Comparison of ENCODE assay signal across 20 cellular contexts in the genomic region with DNA sequence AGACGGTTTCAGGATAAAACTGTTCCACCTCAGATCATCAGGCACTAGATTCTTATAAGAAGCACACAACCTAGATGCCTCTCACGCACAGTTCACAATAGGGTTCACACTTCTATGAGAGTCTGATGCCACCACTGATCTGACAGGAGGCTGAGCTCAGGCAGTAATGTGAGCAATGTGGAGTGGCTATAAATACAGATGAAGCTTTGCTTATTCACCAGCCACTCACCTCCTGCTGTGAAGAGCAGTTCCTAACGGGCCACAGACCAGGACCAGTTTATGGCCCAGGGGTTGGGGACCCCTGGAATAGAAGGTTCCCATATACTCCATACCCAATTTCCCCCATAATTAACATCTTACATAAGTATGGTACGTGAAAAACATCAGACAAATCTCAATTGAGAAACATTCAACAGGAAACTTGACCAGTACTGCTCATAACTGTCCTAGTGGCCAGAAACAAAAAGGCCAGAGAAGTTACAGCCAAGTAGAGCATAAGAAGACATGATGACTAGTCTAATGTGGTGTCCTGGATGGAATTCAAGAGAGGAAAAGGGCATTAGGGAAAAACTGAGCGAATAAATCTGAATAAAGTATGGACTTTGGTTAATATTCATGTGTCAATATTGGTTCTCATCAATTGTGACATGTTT. TPM values are rescaled to one million over a fixed set of nuclear protein-coding genes. Genes with fewer than 3 reads are reported as not detected.
DNase-seq lines count a peak whose midpoint lies in the region; ATAC-seq and TF ChIP-seq lines count a peak whose summit lies in the region.
"Had no signal": no experiment of that assay in that cellular context is flagged by ENCODE, and none has a peak within 500 bp of the region (broad histone marks: within the 10 kb centered on the region; RNA-seq: fewer than 3 reads in every experiment).

No MANE protein-coding gene starts in this region.

- no peak overlapping the region for H3K4me3 Mint-ChIP-seq in endodermal cell
- H3K4me3 Mint-ChIP-seq: activated CD4-positive, alpha-beta T cell treated with anti-CD3 and anti-CD28 coated beads for 36 hours; CD8-positive, alpha-beta memory T cell had no signal

- no peak overlapping the region for H3K4me3 ChIP-seq in left ventricle myocardium inferior
- H3K4me3 ChIP-seq in right atrium auricular region, result no peak overlapping the region
- H3K4me3 ChIP-seq in MM.1S (ENCODE audit: low read length), result no peak overlapping the region
- H3K4me3 ChIP-seq in endodermal cell (ENCODE audit: low read length), result no peak overlapping the region
- H3K4me3 ChIP-seq: thoracic aorta had no signal

- no peak for ATAC-seq in GM18502 (IDR thresholded peaks at IDR 0.05; ENCODE audit: poor library complexity, unreplicated experiment)
- ATAC-seq: activated CD4-positive, alpha-beta T cell treated with anti-CD3 and anti-CD28 coated beads for 36 hours; esophagus mucosa; left colon had no signal

- H3K9me2 ChIP-seq in MM.1S (replicated peaks; ENCODE audit: insufficient read depth, low read length), result no peaks in the 10 kb centered on the region

- H3K27me3 ChIP-seq in left ventricle myocardium inferior (ENCODE audit: low read depth) (peaks cover 16% of the 10 kb centered on the region), right atrium auricular region (no peaks in the 10 kb centered on the region), MM.1S (replicated peaks; ENCODE audit: insufficient read depth, low read length) (no peaks in the 10 kb centered on the region), endodermal cell (ENCODE audit: control insufficient read depth, insufficient read depth, low read length, poor library complexity, severe bottlenecking) (no peaks in the 10 kb centered on the region)

- DNase-seq in left ventricle myocardium inferior, result no peak
- no peak for DNase-seq in right atrium auricular region (ENCODE audit: low spot score)
- DNase-seq in MM.1S, result no peak
- no peak for DNase-seq in endodermal cell
- DNase-seq in stromal cell of bone marrow (ENCODE audit: low read depth), result peak; percentile 25
- no peak for DNase-seq in NCI-H526 (lab: John Stamatoyannopoulos, UW)
- DNase-seq in activated gamma-delta T cell (lab: John Stamatoyannopoulos, UW), result no peak
- DNase-seq: activated CD4-positive, alpha-beta T cell treated with anti-CD3 and anti-CD28 coated beads for 36 hours; caudate nucleus; CD8-positive, alpha-beta memory T cell; DMS79 treated with DMSO at 0.1 percent for 48 hours; Karpas-422; left colon; NCI-H1105 treated with DMSO at 0.1 percent for 48 hours; NCI-H2081 treated with DMSO at 0.1 percent for 48 hours; NCI-H526 treated with DMSO at 0.1 percent for 48 hours had no signal

- no peak overlapping the region for H2AFZ ChIP-seq in MM.1S (ENCODE audit: low read length)

- no peaks in the 10 kb centered on the region for H3K9me3 ChIP-seq in left ventricle myocardium inferior (replicated peaks)
- no peaks in the 10 kb centered on the region for H3K9me3 ChIP-seq in right atrium auricular region
- H3K9me3 ChIP-seq in MM.1S (replicated peaks; ENCODE audit: insufficient read depth, low read length), result no peaks in the 10 kb centered on the region
- H3K9me3 ChIP-seq in endodermal cell (ENCODE audit: control insufficient read depth, low read length), result peaks cover 16% of the 10 kb centered on the region
- H3K9me3 ChIP-seq: thoracic aorta had no signal

- H3K27ac ChIP-seq in left ventricle myocardium inferior (replicated peaks) (no peak overlapping the region), right atrium auricular region (no peak overlapping the region), MM.1S (ENCODE audit: low read length) (no peak overlapping the region), endodermal cell (ENCODE audit: low read depth, low read length) (no peak overlapping the region)
- H3K27ac ChIP-seq: thoracic aorta had no signal

- H3K36me3 ChIP-seq in left ventricle myocardium inferior (no peaks in the 10 kb centered on the region), right atrium auricular region (no peaks in the 10 kb centered on the region), MM.1S (replicated peaks; ENCODE audit: insufficient read depth, low read length) (no peaks in the 10 kb centered on the region), endodermal cell (ENCODE audit: control insufficient read depth, insufficient read depth, low read length) (no peaks in the 10 kb centered on the region)
- H3K36me3 ChIP-seq: thoracic aorta had no signal

- no peak overlapping the region for H3K9ac ChIP-seq in MM.1S (ENCODE audit: low read length)
- H3K9ac ChIP-seq in endodermal cell (ENCODE audit: extremely low read depth, low read length, poor library complexity, severe bottlenecking), result no peak overlapping the region

- H3F3A ChIP-seq in MM.1S (ENCODE audit: insufficient read depth, low read length), result no peaks in the 10 kb centered on the region

- no peaks in the 10 kb centered on the region for H3K79me2 ChIP-seq in MM.1S (ENCODE audit: low read length)

- H3K4me1 ChIP-seq in left ventricle myocardium inferior (no peaks in the 10 kb centered on the region), right atrium auricular region (no peaks in the 10 kb centered on the region), MM.1S (ENCODE audit: low read length) (no peaks in the 10 kb centered on the region), endodermal cell (ENCODE audit: control insufficient read depth, insufficient read depth, low read length) (no peaks in the 10 kb centered on the region)

- intact Hi-C loops in left ventricle myocardium inferior (cut with micrococcal nuclease), result no loop called here

- H3K9me3 Mint-ChIP-seq in endodermal cell, result peaks cover 17% of the 10 kb centered on the region

- no peak overlapping the region for H3K4me2 ChIP-seq in MM.1S (ENCODE audit: low read depth, low read length)

- no peaks in the 10 kb centered on the region for H3K4me1 Mint-ChIP-seq in endodermal cell
- H3K4me1 Mint-ChIP-seq: activated CD4-positive, alpha-beta T cell treated with anti-CD3 and anti-CD28 coated beads for 36 hours; CD8-positive, alpha-beta memory T cell had no signal

- H3K27me3 Mint-ChIP-seq in endodermal cell (ENCODE audit: insufficient read depth), result no peaks in the 10 kb centered on the region

- 87 to 94% methylated on average over 3 to 5 of the region's 5 CpGs for WGBS in endodermal cell (ENCODE audit: insufficient coverage in 1 of 2, insufficient read length in 1 of 2), 2 experiments

- TF ChIP-seq CTCF in left ventricle myocardium inferior (IDR thresholded peaks at IDR 0.05; ENCODE audit: borderline replicate concordance) (peak; percentile 23), right atrium auricular region (IDR thresholded peaks at IDR 0.05) (peak in 1 of 2 donors; percentile 24), MM.1S (IDR thresholded peaks at IDR 0.05; ENCODE audit: low read length) (peak; percentile 13; the same call in 1 of the 2 replicates), endodermal cell (conservative IDR thresholded peaks at IDR 0.05) (peak; percentile 53)

- H4K20me1 ChIP-seq in MM.1S (ENCODE audit: insufficient read depth, low read length), result no peaks in the 10 kb centered on the region

- no peak overlapping the region for H3K27ac Mint-ChIP-seq in endodermal cell
- H3K27ac Mint-ChIP-seq: activated CD4-positive, alpha-beta T cell treated with anti-CD3 and anti-CD28 coated beads for 36 hours; CD8-positive, alpha-beta memory T cell had no signal

- no peaks in the 10 kb centered on the region for H3K36me3 Mint-ChIP-seq in endodermal cell (ENCODE audit: low read depth)
- H3K36me3 Mint-ChIP-seq: CD8-positive, alpha-beta memory T cell had no signal

RNA-seq across cellular contexts. Expression of a gene that starts 24.7 kb away (rescaled TPM):
- 4.9 TPM for total RNA-seq in left ventricle myocardium inferior
- 1 to 10 TPM; 2.9 to 4.3 TPM for total RNA-seq in right atrium auricular region
- total RNA-seq in endodermal cell, result under 1 TPM; 0.77 to 0.81 TPM
- polyA plus RNA-seq in endodermal cell (2013, experiment 1 of 2), result 0.46 TPM
- 0.79 TPM for polyA plus RNA-seq in endodermal cell (2013, experiment 2 of 2)
- total RNA-seq: activated CD4-positive, alpha-beta T cell treated with anti-CD3 and anti-CD28 coated beads for 36 hours; CD8-positive, alpha-beta memory T cell; esophagus mucosa; glomerular endothelial cell; thoracic aorta had no signal
- polyA plus RNA-seq: CD8-positive, alpha-beta memory T cell had no signal
